ENCODE assay signal across 25 cellular contexts in the genomic region with DNA sequence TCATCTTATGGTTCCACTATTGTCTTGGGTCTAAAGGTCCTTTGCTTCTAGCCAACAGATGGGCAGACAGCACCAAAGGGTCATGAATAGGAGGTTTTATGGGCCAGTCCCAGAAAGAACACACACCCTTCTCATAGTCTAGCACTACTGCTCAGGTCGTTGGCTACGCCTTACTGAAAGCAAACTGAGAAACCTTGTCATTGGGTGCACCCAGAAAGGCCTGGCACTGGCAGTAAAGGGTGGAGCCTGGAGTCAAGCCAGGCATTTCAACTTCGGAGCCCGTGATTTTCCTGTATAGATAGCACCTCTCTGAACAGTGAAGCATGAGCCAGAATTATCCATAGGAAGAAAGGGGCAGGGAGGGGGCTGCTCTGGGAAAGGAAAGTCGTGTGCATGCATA.
"Had no signal": no experiment of that assay in that cellular context is flagged by ENCODE, and none has a peak within 500 bp of the region (broad histone marks: within the 10 kb centered on the region; RNA-seq: fewer than 3 reads in every experiment).

No MANE protein-coding gene starts in this region.

- DNase-seq: activated CD4-positive, alpha-beta T cell treated with anti-CD3 and anti-CD28 coated beads for 1 hour; activated CD4-positive, alpha-beta T cell treated with anti-CD3 and anti-CD28 coated beads, Interleukin-2, amount 50 U/mL, for 1 hour; activated CD8-positive, alpha-beta T cell treated with anti-CD3 and anti-CD28 coated beads for 36 hours; activated gamma-delta T cell treated with Interleukin-2 at 50 U/mL for 16 hours; activated T-cell treated with anti-CD3 and anti-CD28 coated beads, Interleukin-2, amount 50 U/mL, for 4 hours; dermis blood vessel endothelial cell; effector CD4-positive, alpha-beta T cell; foreskin keratinocyte; kidney glomerular epithelial cell; midbrain; posterior cingulate gyrus; right lobe of liver; stimulated activated CD4-positive, alpha-beta T cell treated with anti-CD3 and anti-CD28 coated beads, Interleukin-12 subunit alpha, Interleukin-12 subunit beta, amount 100 ng/mL, for 4 hours; stimulated activated CD4-positive, alpha-beta T cell treated with anti-CD3 and anti-CD28 coated beads, Interleukin-4, amount 100 ng/mL, for 24 hours; substantia nigra; T-helper 17 cell; T1000 had no signal

- H3K9me3 ChIP-seq: breast epithelium, esophagus muscularis mucosa, right lobe of liver had no signal

- H3K4me1 Mint-ChIP-seq: central memory CD8-positive, alpha-beta T cell had no signal

- H3K27ac Mint-ChIP-seq: activated CD8-positive, alpha-beta T cell treated with anti-CD3 and anti-CD28 coated beads for 36 hours; activated naive CD4-positive, alpha-beta T cell treated with anti-CD3 and anti-CD28 coated beads, Interleukin-2, amount 50 U/mL, for 24 hours; activated T-helper 17 cell treated with anti-CD3 and anti-CD28 coated beads, Interleukin-2, amount 50 U/mL, for 72 hours; natural killer cell treated with Interleukin-12 subunit alpha and Interleukin-12 subunit beta and Interleukin-15 and Interleukin-18, amount 100 ng/mL, for 72 hours; stimulated activated effector memory CD8-positive, alpha-beta T cell treated with anti-CD3 and anti-CD28 coated beads, Interleukin-12 subunit alpha, Interleukin-12 subunit beta, amount 100 ng/mL, for 72 hours; stimulated activated naive CD8-positive, alpha-beta T cell treated with anti-CD3 and anti-CD28 coated beads, Interleukin-15, Interleukin-2, amounts not matched to agents 100 ng/mL and 50 ng/mL, for 24 hours; T-helper 17 cell had no signal

- H3K27me3 ChIP-seq: breast epithelium, foreskin keratinocyte, right lobe of liver had no signal

- H3K27ac ChIP-seq: breast epithelium, esophagus muscularis mucosa, foreskin keratinocyte, right lobe of liver had no signal

- H3K4me3 Mint-ChIP-seq: activated CD8-positive, alpha-beta T cell treated with anti-CD3 and anti-CD28 coated beads for 36 hours; activated naive CD4-positive, alpha-beta T cell treated with anti-CD3 and anti-CD28 coated beads, Interleukin-2, amount 50 U/mL, for 24 hours; activated T-cell treated with anti-CD3 and anti-CD28 coated beads, Interleukin-2, amount 50 U/mL, for 4 hours; activated T-helper 17 cell treated with anti-CD3 and anti-CD28 coated beads, Interleukin-2, amount 50 U/mL, for 72 hours; central memory CD8-positive, alpha-beta T cell; natural killer cell treated with Interleukin-12 subunit alpha and Interleukin-12 subunit beta and Interleukin-15 and Interleukin-18, amount 100 ng/mL, for 72 hours; stimulated activated effector memory CD8-positive, alpha-beta T cell treated with anti-CD3 and anti-CD28 coated beads, Interleukin-12 subunit alpha, Interleukin-12 subunit beta, amount 100 ng/mL, for 72 hours; stimulated activated naive CD8-positive, alpha-beta T cell treated with anti-CD3 and anti-CD28 coated beads, Interleukin-15, Interleukin-2, amounts not matched to agents 100 ng/mL and 50 ng/mL, for 24 hours; T-helper 17 cell had no signal

- H3K4me3 ChIP-seq: breast epithelium, esophagus muscularis mucosa, right lobe of liver had no signal

- H3K27me3 Mint-ChIP-seq: activated naive CD4-positive, alpha-beta T cell treated with anti-CD3 and anti-CD28 coated beads, Interleukin-2, amount 50 U/mL, for 24 hours had no signal

- H3K36me3 ChIP-seq: breast epithelium, esophagus muscularis mucosa, right lobe of liver had no signal

- H3K36me3 Mint-ChIP-seq: activated naive CD4-positive, alpha-beta T cell treated with anti-CD3 and anti-CD28 coated beads, Interleukin-2, amount 50 U/mL, for 24 hours; natural killer cell treated with Interleukin-12 subunit alpha and Interleukin-12 subunit beta and Interleukin-15 and Interleukin-18, amount 100 ng/mL, for 72 hours; stimulated activated effector memory CD8-positive, alpha-beta T cell treated with anti-CD3 and anti-CD28 coated beads, Interleukin-12 subunit alpha, Interleukin-12 subunit beta, amount 100 ng/mL, for 72 hours had no signal

- ATAC-seq: activated CD8-positive, alpha-beta T cell treated with anti-CD3 and anti-CD28 coated beads for 36 hours; activated T-cell treated with anti-CD3 and anti-CD28 coated beads, Interleukin-2, amount 50 U/mL, for 4 hours; activated T-helper 17 cell treated with anti-CD3 and anti-CD28 coated beads, Interleukin-2, amount 50 U/mL, for 72 hours; foreskin keratinocyte; natural killer cell treated with Interleukin-12 subunit alpha and Interleukin-12 subunit beta and Interleukin-15 and Interleukin-18, amount 100 ng/mL, for 72 hours; right lobe of liver; stimulated activated effector memory CD8-positive, alpha-beta T cell treated with anti-CD3 and anti-CD28 coated beads, Interleukin-12 subunit alpha, Interleukin-12 subunit beta, amount 100 ng/mL, for 72 hours; T-helper 17 cell had no signal

- H3K9me3 Mint-ChIP-seq: activated CD8-positive, alpha-beta T cell treated with anti-CD3 and anti-CD28 coated beads for 36 hours; activated naive CD4-positive, alpha-beta T cell treated with anti-CD3 and anti-CD28 coated beads, Interleukin-2, amount 50 U/mL, for 24 hours; activated T-cell treated with anti-CD3 and anti-CD28 coated beads, Interleukin-2, amount 50 U/mL, for 4 hours; activated T-helper 17 cell treated with anti-CD3 and anti-CD28 coated beads, Interleukin-2, amount 50 U/mL, for 72 hours; central memory CD8-positive, alpha-beta T cell; natural killer cell treated with Interleukin-12 subunit alpha and Interleukin-12 subunit beta and Interleukin-15 and Interleukin-18, amount 100 ng/mL, for 72 hours; stimulated activated effector memory CD8-positive, alpha-beta T cell treated with anti-CD3 and anti-CD28 coated beads, Interleukin-12 subunit alpha, Interleukin-12 subunit beta, amount 100 ng/mL, for 72 hours; stimulated activated naive CD8-positive, alpha-beta T cell treated with anti-CD3 and anti-CD28 coated beads, Interleukin-15, Interleukin-2, amounts not matched to agents 100 ng/mL and 50 ng/mL, for 24 hours had no signal

- H3K4me1 ChIP-seq: breast epithelium, foreskin keratinocyte, right lobe of liver had no signal
